ENCODE assay signal across 3 cellular contexts in genomic region chr2:135792401-135793152, GRCh38.
TF ChIP-seq lines count a peak whose summit lies in the region.

No MANE protein-coding gene starts in this region.

TF ChIP-seq in A549, 52 proteins besides CTCF, POLR2A, EP300 and RAD21:
- TF ChIP-seq NR3C1 (IDR thresholded peaks at IDR 0.05) (no peak), BCL3 (IDR thresholded peaks at IDR 0.05) (no peak), HDAC2 (IDR thresholded peaks at IDR 0.05) (no peak), HOXB13 (CRISPR knock-in tag; IDR thresholded peaks at IDR 0.05; ENCODE audit: low read depth) (no peak), NFE2L2 (conservative IDR thresholded peaks at IDR 0.05; ENCODE audit: low read length) (no peak), JUNB (IDR thresholded peaks at IDR 0.05) (no peak), CHD2 (IDR thresholded peaks at IDR 0.05; ENCODE audit: low read length, partially characterized antibody) (no peak), USF2 (IDR thresholded peaks at IDR 0.05) (no peak), ATOH8 (CRISPR knock-in tag; IDR thresholded peaks at IDR 0.05; ENCODE audit: low read depth) (no peak), ELK1 (IDR thresholded peaks at IDR 0.05; ENCODE audit: low read depth, low read length) (no peak), REST (IDR thresholded peaks at IDR 0.05) (no peak)

TF ChIP-seq in H1, 55 proteins besides CTCF, POLR2A, EP300 and RAD21:
- TF ChIP-seq TEAD4 (IDR thresholded peaks at IDR 0.05; ENCODE audit: low read depth, low read length) (no peak), SIN3A (conservative IDR thresholded peaks at IDR 0.05 in 1 of 2, IDR thresholded peaks at IDR 0.05 in 1 of 2; ENCODE audit: low read depth in 1 of 2, low read length in 2 of 2) (no peak), RFX5 (IDR thresholded peaks at IDR 0.05; ENCODE audit: borderline replicate concordance, low read depth, low read length) (no peak), MAX (IDR thresholded peaks at IDR 0.05) (no peak), GTF2F1 (IDR thresholded peaks at IDR 0.05; ENCODE audit: borderline replicate concordance, low read depth, low read length) (no peak), ATF3 (IDR thresholded peaks at IDR 0.05; ENCODE audit: insufficient read depth, low read depth, low read length) (no peak), HDAC2 (IDR thresholded peaks at IDR 0.05; ENCODE audit: borderline replicate concordance in 1 of 2, low read depth in 2 of 2, low read length in 2 of 2) (no peak), NRF1 (IDR thresholded peaks at IDR 0.05; ENCODE audit: low read depth, low read length) (no peak), E2F6 (IDR thresholded peaks at IDR 0.05) (no peak), KDM1A (IDR thresholded peaks at IDR 0.05; ENCODE audit: borderline replicate concordance, low read length) (no peak)

TF ChIP-seq in HEK293T, 16 proteins besides CTCF, POLR2A, EP300 and RAD21:
- TF ChIP-seq HDGF (IDR thresholded peaks at IDR 0.05; ENCODE audit: borderline replicate concordance): no peak
- no peak for TF ChIP-seq ELF4 (IDR thresholded peaks at IDR 0.05)
- no peak for TF ChIP-seq PKNOX1 (IDR thresholded peaks at IDR 0.05)
- TF ChIP-seq ZNF384 (IDR thresholded peaks at IDR 0.05): no peak
- TF ChIP-seq FOXA1 (IDR thresholded peaks at IDR 0.05): no peak
- no peak for TF ChIP-seq CTBP1 (IDR thresholded peaks at IDR 0.05; ENCODE audit: borderline replicate concordance)
- TF ChIP-seq SP1 (IDR thresholded peaks at IDR 0.05): no peak
- no peak for TF ChIP-seq L3MBTL2 (conservative IDR thresholded peaks at IDR 0.05)
- no peak for TF ChIP-seq FOXK2 (IDR thresholded peaks at IDR 0.05)
- no peak for TF ChIP-seq LEF1 (IDR thresholded peaks at IDR 0.05; ENCODE audit: borderline replicate concordance)
- TF ChIP-seq TARDBP (IDR thresholded peaks at IDR 0.05): no peak
- TF ChIP-seq SUZ12 (IDR thresholded peaks at IDR 0.05): no peak
- no peak for TF ChIP-seq BHLHE40 (IDR thresholded peaks at IDR 0.05; ENCODE audit: borderline replicate concordance)
- no peak for TF ChIP-seq ARNT (IDR thresholded peaks at IDR 0.05)
- no peak for TF ChIP-seq NFRKB (IDR thresholded peaks at IDR 0.05)
- TF ChIP-seq FOXM1 (IDR thresholded peaks at IDR 0.05; ENCODE audit: borderline replicate concordance): no peak
